Comparison of ENCODE assay signal across 20 cellular contexts in genomic region chr13:26468203-26468602, GRCh38.
"Had no signal": no experiment of that assay in that cellular context is flagged by ENCODE, and none has a peak within 500 bp of the region (broad histone marks: within the 10 kb centered on the region; RNA-seq: fewer than 3 reads in every experiment).

No MANE protein-coding gene starts in this region.

- H3K9me3 ChIP-seq: adrenal gland, colonic mucosa, gastrocnemius medialis, heart right ventricle, thyroid gland had no signal

- H3K36me3 ChIP-seq: adrenal gland, cardiac muscle cell, colonic mucosa, gastrocnemius medialis, heart right ventricle, thyroid gland had no signal

- DNase-seq: activated CD4-positive, alpha-beta memory T cell treated with anti-CD3 and anti-CD28 coated beads for 36 hours; activated gamma-delta T cell treated with Interleukin-2 at 50 U/mL for 16 hours; activated T-cell treated with anti-CD3 and anti-CD28 coated beads for 4 hours; adrenal gland; colonic mucosa; gastrocnemius medialis; heart right ventricle; left cardiac atrium; natural killer cell; nucleus accumbens; retina; stimulated activated CD4-positive, alpha-beta T cell treated with anti-CD3 and anti-CD28 coated beads, Interleukin-12 subunit alpha, Interleukin-12 subunit beta, amount 100 ng/mL, for 4 hours; stimulated activated CD4-positive, alpha-beta T cell treated with anti-CD3 and anti-CD28 coated beads, Interleukin-2, amount 100 ng/mL, for 24 hours; stimulated activated naive CD4-positive, alpha-beta T cell treated with Interleukin-2 at 50 U/mL for 16 hours had no signal

- H3K4me3 ChIP-seq: adrenal gland, cardiac muscle cell, colonic mucosa, gastrocnemius medialis, heart right ventricle, lung, thyroid gland had no signal

- H3K27me3 ChIP-seq: adrenal gland, cardiac muscle cell, colonic mucosa, gastrocnemius medialis, thyroid gland had no signal

- ATAC-seq: activated naive CD4-positive, alpha-beta T cell treated with anti-CD3 and anti-CD28 coated beads, Interleukin-2, amount 50 U/mL, for 72 hours; gastrocnemius medialis; heart right ventricle; left cardiac atrium; natural killer cell had no signal

- H3K4me1 ChIP-seq: adrenal gland, colonic mucosa, thyroid gland had no signal

- FAIRE-seq: endometrium, TTC549 had no signal

- H3K27ac ChIP-seq: adrenal gland, cardiac muscle cell, colonic mucosa, gastrocnemius medialis, heart right ventricle, thyroid gland had no signal
